ENCODE assay signal across 9 cellular contexts in the genomic region with DNA sequence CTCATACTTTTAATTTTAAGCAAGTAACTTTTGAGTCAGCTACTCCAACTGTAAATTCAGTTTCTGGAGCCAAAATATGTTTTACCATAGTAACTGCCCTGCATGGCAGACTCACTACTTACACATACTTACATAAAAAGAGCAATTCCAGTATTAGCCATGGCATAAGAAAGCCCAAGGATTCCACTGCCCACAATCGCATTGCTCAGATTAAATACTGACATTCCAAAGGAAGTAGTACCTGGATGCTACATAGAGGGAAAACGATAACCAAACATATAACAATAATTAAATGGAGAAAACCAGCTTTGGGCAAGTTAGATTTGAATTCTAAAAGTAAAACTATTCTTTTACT. TPM values are rescaled to one million over a fixed set of nuclear protein-coding genes. Genes with fewer than 3 reads are reported as not detected.
DNase-seq lines count a peak whose midpoint lies in the region; ATAC-seq and TF ChIP-seq lines count a peak whose summit lies in the region.
"Had no signal": no experiment of that assay in that cellular context is flagged by ENCODE, and none has a peak within 500 bp of the region (broad histone marks: within the 10 kb centered on the region; RNA-seq: fewer than 3 reads in every experiment).

No MANE protein-coding gene starts in this region.

- H3K27me3 ChIP-seq in lower lobe of right lung (ENCODE audit: low read depth) (no peaks in the 10 kb centered on the region), upper lobe of right lung (no peaks in the 10 kb centered on the region)

- intact Hi-C loops in lower lobe of right lung (cut with DNase I) (no loop called here), upper lobe of right lung (cut with DNase I) (no loop called here)

- peak overlapping the region; percentile 98 for H3K4me3 Mint-ChIP-seq in activated naive CD4-positive, alpha-beta T cell treated with anti-CD3 and anti-CD28 coated beads, Interleukin-2, amount 10 ng/mL, durations not matched to agents 7 days and 5 days

- H3K9me3 Mint-ChIP-seq in activated naive CD4-positive, alpha-beta T cell treated with anti-CD3 and anti-CD28 coated beads, Interleukin-2, amount 10 ng/mL, durations not matched to agents 7 days and 5 days = no peaks in the 10 kb centered on the region

- peaks cover 63% of the 10 kb centered on the region for H3K36me3 Mint-ChIP-seq in activated naive CD4-positive, alpha-beta T cell treated with anti-CD3 and anti-CD28 coated beads, Interleukin-2, amount 10 ng/mL, durations not matched to agents 7 days and 5 days

- no peak for ATAC-seq in lower lobe of right lung
- ATAC-seq in upper lobe of right lung = no peak

- H3K27ac Mint-ChIP-seq in activated naive CD4-positive, alpha-beta T cell treated with anti-CD3 and anti-CD28 coated beads, Interleukin-2, amount 10 ng/mL, durations not matched to agents 7 days and 5 days = peak overlapping the region; percentile 99

- peak overlapping the region; percentile 92 for H3K27ac ChIP-seq in lower lobe of right lung
- peak overlapping the region; percentile 98 for H3K27ac ChIP-seq in upper lobe of right lung

- CTCF ChIA-PET in activated naive CD4-positive, alpha-beta T cell treated with anti-CD3 and anti-CD28 coated beads, Interleukin-2, amount 10 ng/mL, durations not matched to agents 7 days and 5 days (lab: Charles Lee) = interaction anchor here (0.8 to 1.8 kb wide), 4 partner anchors 14 to 303 kb away, joined by 3 to 7 read pairs (median 4); no protein-coding TSS in a partner anchor

- peaks cover 66% of the 10 kb centered on the region for H3K4me1 Mint-ChIP-seq in activated naive CD4-positive, alpha-beta T cell treated with anti-CD3 and anti-CD28 coated beads, Interleukin-2, amount 10 ng/mL, durations not matched to agents 7 days and 5 days

- DNase-seq in activated naive CD4-positive, alpha-beta T cell treated with anti-CD3 and anti-CD28 coated beads, Interleukin-2, amount 10 ng/mL, durations not matched to agents 7 days and 5 days = no peak
- no peak for DNase-seq in activated naive CD4-positive, alpha-beta T cell treated with Interleukin-2 at 50 U/mL for 16 hours
- DNase-seq in astrocyte of the spinal cord (ENCODE audit: low read depth, low spot score) = no peak
- DNase-seq in lower lobe of right lung = no peak
- no peak for DNase-seq in upper lobe of right lung
- DNase-seq in amygdala (lab: John Stamatoyannopoulos, UW) = no peak
- no peak for DNase-seq in cortex of kidney (lab: John Stamatoyannopoulos, UW)
- no peak for DNase-seq in DMS53 (lab: John Stamatoyannopoulos, UW)
- DNase-seq: DMS79 treated with DMSO at 0.1 percent for 48 hours had no signal

- H3K9me3 ChIP-seq in lower lobe of right lung (no peaks in the 10 kb centered on the region), upper lobe of right lung (no peaks in the 10 kb centered on the region)

- TF ChIP-seq CTCF in astrocyte of the spinal cord (IDR thresholded peaks at IDR 0.05; ENCODE audit: low read depth, low read length) (no peak), lower lobe of right lung (IDR thresholded peaks at IDR 0.05) (no peak), upper lobe of right lung (IDR thresholded peaks at IDR 0.05) (no peak)

- H3K36me3 ChIP-seq in lower lobe of right lung (peaks cover 58% of the 10 kb centered on the region), upper lobe of right lung (peaks cover 59% of the 10 kb centered on the region)

- H3K27me3 Mint-ChIP-seq in activated naive CD4-positive, alpha-beta T cell treated with anti-CD3 and anti-CD28 coated beads, Interleukin-2, amount 10 ng/mL, durations not matched to agents 7 days and 5 days = peaks cover 12% of the 10 kb centered on the region

- H3K4me3 ChIP-seq in astrocyte of the spinal cord (ENCODE audit: low read depth, low read length) (peak overlapping the region; percentile 79), lower lobe of right lung (peak overlapping the region; percentile 90), upper lobe of right lung (peak overlapping the region; percentile 92)

- H3K4me1 ChIP-seq in lower lobe of right lung (peaks cover 66% of the 10 kb centered on the region), upper lobe of right lung (peaks cover 55% of the 10 kb centered on the region)

- in situ Hi-C loops in astrocyte of the spinal cord (cut with HindIII; ENCODE audit: low sequenced_read_pairs) = no loop called here

RNA-seq across cellular contexts. Expression of gene SLC38A2, which starts 2.2 kb away (rescaled TPM):
- total RNA-seq in lower lobe of right lung (284 TPM), upper lobe of right lung (343 TPM)
